In genomic region chr12:49133014-49133413, GRCh38 we compare ENCODE assay signal across 10 cellular contexts. TPM values are rescaled to one million over a fixed set of nuclear protein-coding genes. Genes with fewer than 3 reads are reported as not detected.
DNase-seq lines count a peak whose midpoint lies in the region.
"Had no signal": no experiment of that assay in that cellular context is flagged by ENCODE, and none has a peak within 500 bp of the region (broad histone marks: within the 10 kb centered on the region; RNA-seq: fewer than 3 reads in every experiment).

No MANE protein-coding gene starts in this region.

- H3K4me3 ChIP-seq in skeletal muscle satellite cell (ENCODE audit: low read length) = peak overlapping the region; percentile 95

- H3K36me3 ChIP-seq in skeletal muscle satellite cell (ENCODE audit: insufficient read depth, low read length) = peaks cover 26% of the 10 kb centered on the region

- DNase-seq in NCI-H748 (lab: John Stamatoyannopoulos, UW; ENCODE audit: unreplicated experiment) (peak; percentile 36), NCI-H748 treated with DMSO at 0.1 percent for 48 hours (lab: John Stamatoyannopoulos, UW) (no peak), NCI-H226 (peak; percentile 5), caudate nucleus (lab: John Stamatoyannopoulos, UW) (peak in 1 of 61 donors; percentile 0), midbrain (lab: John Stamatoyannopoulos, UW) (no peak), SKM-1 (lab: John Stamatoyannopoulos, UW; ENCODE audit: unreplicated experiment) (no peak), NCI-H2171 treated with DMSO at 0.1 percent for 48 hours (lab: John Stamatoyannopoulos, UW) (no peak)
- DNase-seq: CD4-positive, CD25-positive, alpha-beta regulatory T cell; naive thymus-derived CD4-positive, alpha-beta T cell had no signal

- peaks cover 22% of the 10 kb centered on the region for H3K4me1 ChIP-seq in skeletal muscle satellite cell (ENCODE audit: control insufficient read depth, insufficient read depth, low read length)

- H3K9ac ChIP-seq in skeletal muscle satellite cell (ENCODE audit: low read depth, low read length) = peak overlapping the region; percentile 98

- no peaks in the 10 kb centered on the region for H3K27me3 ChIP-seq in skeletal muscle satellite cell (ENCODE audit: control insufficient read depth, insufficient read depth, low read length)

- no peaks in the 10 kb centered on the region for H3K9me3 ChIP-seq in skeletal muscle satellite cell (replicated peaks; ENCODE audit: low read length)

- H3K4me2 ChIP-seq in skeletal muscle satellite cell (ENCODE audit: low read length) = peak overlapping the region; percentile 91

- peak overlapping the region; percentile 74 for H3K27ac ChIP-seq in caudate nucleus (ENCODE audit: low read depth, low read length)

RNA-seq across cellular contexts. Expression of gene TUBA1B, which starts 1.8 kb away (rescaled TPM):
- total RNA-seq in skeletal muscle satellite cell (2012; rRNA removed) = 2,581 and 3,649 TPM in 2 replicates

RNA-seq across cellular contexts. Expression of gene LMBR1L, which starts 22.4 kb away (rescaled TPM):
- total RNA-seq in skeletal muscle satellite cell (2012; rRNA removed) = 37.8 and 39.8 TPM in 2 replicates

RNA-seq across cellular contexts. Expression of gene DHH, which starts 38.4 kb away (rescaled TPM):
- total RNA-seq in skeletal muscle satellite cell (2012; rRNA removed) = 0.25 TPM in 1 of 2 replicates, not detected in the other

RNA-seq across cellular contexts. Expression of gene TUBA1A, which starts 55.9 kb away (rescaled TPM):
- 480 and 921 TPM in 2 replicates for total RNA-seq in skeletal muscle satellite cell (2012; rRNA removed)

Comparison
In these comparisons a context has a peak if more than half of its experiments do, and no peak if none do; other contexts are left out.
1. DNase-seq: peak in NCI-H748 (single experiment) and NCI-H226 (single experiment); none in NCI-H748 treated with DMSO at 0.1 percent for 48 hours (single experiment), midbrain (single experiment), SKM-1 (single experiment) and NCI-H2171 treated with DMSO at 0.1 percent for 48 hours (single experiment).